In genomic region chr17:50218771-50219315, GRCh38 we compare ENCODE assay signal across 8 cellular contexts. TPM values are rescaled to one million over a fixed set of nuclear protein-coding genes. Genes with fewer than 3 reads are reported as not detected.
DNase-seq lines count a peak whose midpoint lies in the region; ATAC-seq and TF ChIP-seq lines count a peak whose summit lies in the region.

No MANE protein-coding gene starts in this region.

- H3K36me3 ChIP-seq in PC-3 (ENCODE audit: low read depth, low read length) (no peaks in the 10 kb centered on the region), psoas muscle (ENCODE audit: insufficient read depth in 1 of 2, low read depth in 1 of 2) (no peaks in the 10 kb centered on the region)

- H2AFZ ChIP-seq in PC-3 (ENCODE audit: low read length) = 0 out of 2 replicates have a peak overlapping the region, but pooled peaks have one; percentile 1

- H3K27ac ChIP-seq in PC-3 (ENCODE audit: low read length) (peak overlapping the region; percentile 89), epithelial cell of prostate (peak overlapping the region; percentile 75), psoas muscle (peak overlapping the region; percentile 26)

- ATAC-seq in PC-3 = peak; percentile 28
- no peak for ATAC-seq in psoas muscle
- ATAC-seq in GM19351 (IDR thresholded peaks at IDR 0.05; ENCODE audit: unreplicated experiment) = no peak

- TF ChIP-seq CTCF in PC-3 (conservative IDR thresholded peaks at IDR 0.05; ENCODE audit: low read depth, low read length) = no peak
- no peak for TF ChIP-seq CTCF in psoas muscle (IDR thresholded peaks at IDR 0.05)

- CTCF ChIA-PET in PC-3 (lab: Charles Lee) = no interaction called here

- H3K9me3 ChIP-seq in PC-3 (ENCODE audit: low read length) (no peaks in the 10 kb centered on the region), psoas muscle (no peaks in the 10 kb centered on the region)

- POLR2A ChIA-PET in PC-3 (lab: Charles Lee; ENCODE audit: unreplicated experiment) = no interaction called here

- H3F3A ChIP-seq in PC-3 (ENCODE audit: low read length, unreplicated experiment) = peaks cover 11% of the 10 kb centered on the region

- peak overlapping the region; percentile 78 for H3K4me2 ChIP-seq in PC-3 (ENCODE audit: low read length)

- DNase-seq in Caki2 (ENCODE audit: low read depth) (peak; percentile 82), PC-3 (peak; percentile 82), epithelial cell of prostate (ENCODE audit: low read depth, low spot score) (no peak), psoas muscle (no peak), COLO668 (lab: John Stamatoyannopoulos, UW; ENCODE audit: unreplicated experiment) (no peak), posterior cingulate gyrus (no peak)
- DNase-seq in activated naive CD4-positive, alpha-beta T cell (lab: John Stamatoyannopoulos, UW) = no peak

- H3K4me3 ChIP-seq in PC-3 (ENCODE audit: low read length) (peak overlapping the region; percentile 13; the same call in 1 of the 2 replicates), psoas muscle (no peak overlapping the region)

- peak overlapping the region; percentile 46 for H3K9ac ChIP-seq in PC-3 (ENCODE audit: low read length)

- intact Hi-C loops in PC-3 (cut with micrococcal nuclease) = loop anchor here (1.0 to 5.0 kb wide), 3 partner anchors 19 to 53 kb away; partner anchors contain the start of gene TMEM92
- intact Hi-C loops in psoas muscle (cut with DNase I) = no loop called here
- intact Hi-C loops in posterior cingulate gyrus (cut with DNase I) = no loop called here

- no peaks in the 10 kb centered on the region for H4K20me1 ChIP-seq in PC-3 (ENCODE audit: low read length)

- no peaks in the 10 kb centered on the region for H3K27me3 ChIP-seq in PC-3 (ENCODE audit: low read length)
- H3K27me3 ChIP-seq in psoas muscle (ENCODE audit: insufficient read depth in 3 of 3, low read length in 2 of 3) = no peaks in the 10 kb centered on the region

- BruUV-seq in PC-3 (replicated peaks; lab: Mats Ljungman, UMichigan) = no TSS peak

- in situ Hi-C loops in Caki2 (cut with HindIII; ENCODE audit: low pct_unique_long_range_greater_than_20kb, low sequenced_read_pairs) = no loop called here

- H3K9me2 ChIP-seq in PC-3 (replicated peaks; ENCODE audit: low read length) = no peaks in the 10 kb centered on the region

- no peaks in the 10 kb centered on the region for H3K79me2 ChIP-seq in PC-3 (ENCODE audit: low read length)

- H3K4me1 ChIP-seq in PC-3 (ENCODE audit: insufficient read depth, low read length) (peaks cover 44% of the 10 kb centered on the region), psoas muscle (peaks cover 6% of the 10 kb centered on the region)

- 59 to 74% (median 62%) methylated on average over 1 of the region's 1 CpG for WGBS in psoas muscle, 3 donors

RNA-seq across cellular contexts. Expression of gene COL1A1, which starts 17.4 kb away (rescaled TPM):
- total RNA-seq in Caki2 (2014; rRNA removed; shearing (Covaris generic); ENCODE audit: low replicate concordance) = 4.6 and 25.0 TPM in 2 replicates
- 30.6 and 56.2 TPM in 2 replicates for total RNA-seq in PC-3 (2014; rRNA removed)
- total RNA-seq in psoas muscle = 10 to 100 TPM; 10.2 to 46.6 (median 18.7) TPM
- polyA plus RNA-seq in psoas muscle = 1 to 10 TPM; 2.3 to 5.4 (median 3.3) TPM

RNA-seq across cellular contexts. Expression of gene SGCA, which starts 53.0 kb away (rescaled TPM):
- total RNA-seq in Caki2 (2014; rRNA removed; shearing (Covaris generic); ENCODE audit: low replicate concordance) = not detected in 2 replicates
- total RNA-seq in PC-3 (2014; rRNA removed) (not detected in 2 replicates), psoas muscle (100 to 1,000 TPM; 245 to 291 (median 266) TPM)
- 100 to 1,000 TPM; 120 to 254 (median 151) TPM for polyA plus RNA-seq in psoas muscle

RNA-seq across cellular contexts. Expression of gene TMEM92, which starts 55.4 kb away (rescaled TPM):
- total RNA-seq in Caki2 (2014; rRNA removed; shearing (Covaris generic); ENCODE audit: low replicate concordance) = 0.44 and 1.9 TPM in 2 replicates
- total RNA-seq in PC-3 (2014; rRNA removed) (5.6 and 6.9 TPM in 2 replicates), psoas muscle (not detected)
- under 1 TPM in 2 of 3 donors, not detected in 1; 0.01 to 0.07 TPM for polyA plus RNA-seq in psoas muscle

Comparison
In these comparisons a context has a peak if more than half of its experiments do, and no peak if none do; other contexts are left out.
1. DNase-seq: peak in Caki2 (single experiment) and PC-3 (single experiment); none in epithelial cell of prostate (single experiment), psoas muscle (0 of 2), COLO668 (single experiment), posterior cingulate gyrus (0 of 10) and activated naive CD4-positive, alpha-beta T cell (0 of 4).
2. H3K27ac ChIP-seq: peak in every context shown above with its lines; median percentile 89 in PC-3; 75 in epithelial cell of prostate; 26 in psoas muscle.
3. RNA of gene SGCA, which starts 53.0 kb away (total RNA-seq): 245 to 291 TPM in psoas muscle; not detected in Caki2 and not detected in PC-3; every median in the first group is over 100 times any median in the second.